Comparison of ENCODE assay signal across 8 cellular contexts in the genomic region with DNA sequence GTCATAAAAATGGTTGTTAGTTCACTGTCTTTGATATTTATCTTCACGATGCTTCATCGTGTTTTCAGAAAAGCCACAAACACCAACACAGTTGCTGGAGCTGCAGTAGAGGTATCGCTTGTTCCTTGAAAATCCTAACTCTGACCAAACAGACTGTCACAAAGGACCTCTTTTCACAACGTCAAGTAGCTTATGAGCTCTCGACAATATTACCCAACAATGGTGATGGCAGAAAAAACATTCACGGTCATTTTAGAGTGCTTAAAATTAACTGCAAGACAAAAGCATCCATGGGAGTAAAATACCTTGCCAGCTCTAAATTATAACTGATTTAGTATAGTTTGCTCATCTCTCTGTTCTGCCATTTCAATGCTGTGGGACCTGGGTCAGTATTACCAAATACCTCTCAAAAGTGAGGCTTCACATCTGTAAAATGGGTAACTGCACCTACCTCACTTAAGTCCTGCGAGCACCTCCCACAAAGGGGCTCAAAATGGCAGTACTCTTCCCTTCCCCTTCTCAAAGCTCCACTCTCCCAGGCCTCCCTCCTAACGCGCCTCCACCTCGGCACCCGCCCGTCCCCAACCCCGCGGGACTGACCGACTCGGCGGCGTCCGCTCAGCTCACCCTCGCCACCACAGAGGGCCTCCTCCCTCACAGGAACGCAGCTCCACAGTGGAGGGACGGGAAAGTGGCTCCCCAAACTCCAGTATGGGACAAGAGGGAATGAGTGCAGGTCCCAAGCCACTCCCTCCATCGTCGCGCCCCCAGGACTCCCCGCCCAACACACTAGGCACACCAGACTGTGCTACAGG. TPM values are rescaled to one million over a fixed set of nuclear protein-coding genes. Genes with fewer than 3 reads are reported as not detected.
A peak's percentile ranks its signal among the peaks of the same experiment; 100 is the strongest.
DNase-seq lines count a peak whose midpoint lies in the region; ATAC-seq and TF ChIP-seq lines count a peak whose summit lies in the region.

No MANE protein-coding gene starts in this region.

- peak overlapping the region; percentile 86 for H3K4me3 ChIP-seq in AG10803 (ENCODE audit: low read length)
- peak overlapping the region; percentile 62 for H3K4me3 ChIP-seq in RWPE2 (ENCODE audit: severe bottlenecking)
- H3K4me3 ChIP-seq in endodermal cell (ENCODE audit: low read length) = peak overlapping the region; percentile 100
- H3K4me3 ChIP-seq in vagina = peak overlapping the region; percentile 50 to 53

- H3K9me3 Mint-ChIP-seq in endodermal cell = peaks cover 8% of the 10 kb centered on the region
- H3K9me3 Mint-ChIP-seq in mesothelial cell of epicardium = peaks cover 12% of the 10 kb centered on the region

- intact Hi-C loops in vagina (cut with DNase I) = no loop called here

- TF ChIP-seq CTCF in AG10803 (conservative IDR thresholded peaks at IDR 0.05; ENCODE audit: low read length) (no peak), RWPE2 (IDR thresholded peaks at IDR 0.05; ENCODE audit: poor library complexity, severe bottlenecking) (no peak), endodermal cell (conservative IDR thresholded peaks at IDR 0.05) (no peak), mesothelial cell of epicardium (IDR thresholded peaks at IDR 0.05; ENCODE audit: unreplicated experiment) (no peak), vagina (IDR thresholded peaks at IDR 0.05) (no peak)

- H3K27ac ChIP-seq in RWPE2 (ENCODE audit: poor library complexity, severe bottlenecking) (peak overlapping the region; percentile 87), endodermal cell (ENCODE audit: low read depth, low read length) (peak overlapping the region; percentile 93), vagina (peak overlapping the region; percentile 51)

- H3K4me3 Mint-ChIP-seq in endodermal cell = peak overlapping the region; percentile 97
- H3K4me3 Mint-ChIP-seq in mesothelial cell of epicardium = peak overlapping the region; percentile 85

- WGBS in endodermal cell (ENCODE audit: insufficient coverage in 1 of 2, insufficient read length in 1 of 2), 2 experiments = 1% methylated on average over 12 to 26 of the region's 26 CpGs

- DNase-seq in AG10803 (ENCODE audit: low read depth) = peak; percentile 25
- peak; percentile 68 for DNase-seq in RWPE2 (ENCODE audit: low spot score)
- no peak for DNase-seq in endodermal cell
- DNase-seq in mesothelial cell of epicardium (ENCODE audit: low spot score in 2 of 2, unreplicated experiment in 2 of 2) = peak; percentile 34 to 69
- no peak for DNase-seq in vagina (ENCODE audit: extremely low spot score in 2 of 2)
- no peak for DNase-seq in NCI-H128 (lab: John Stamatoyannopoulos, UW; ENCODE audit: unreplicated experiment)

- peaks cover 25% of the 10 kb centered on the region for H3K36me3 Mint-ChIP-seq in endodermal cell (ENCODE audit: low read depth)
- peaks cover 10% of the 10 kb centered on the region for H3K36me3 Mint-ChIP-seq in mesothelial cell of epicardium

- H3K9ac ChIP-seq in endodermal cell (ENCODE audit: extremely low read depth, low read length, poor library complexity, severe bottlenecking) = peak overlapping the region; percentile 84

- H3K4me1 ChIP-seq in RWPE2 (ENCODE audit: insufficient read depth, poor library complexity, severe bottlenecking) (peaks cover 24% of the 10 kb centered on the region), endodermal cell (ENCODE audit: control insufficient read depth, insufficient read depth, low read length) (no peaks in the 10 kb centered on the region), vagina (peaks cover 14% of the 10 kb centered on the region)

- ATAC-seq in GM18870 (IDR thresholded peaks at IDR 0.05; ENCODE audit: unreplicated experiment) (peak; percentile 44), HG03103 (IDR thresholded peaks at IDR 0.05; ENCODE audit: low read depth, unreplicated experiment) (peak; percentile 38), RWPE2 (ENCODE audit: low read depth) (peak; percentile 62)

- H3K4me1 Mint-ChIP-seq in endodermal cell (peaks cover 6% of the 10 kb centered on the region), mesothelial cell of epicardium (peaks cover 24% of the 10 kb centered on the region)

- H3K27me3 Mint-ChIP-seq in endodermal cell (ENCODE audit: insufficient read depth) (peaks cover 34% of the 10 kb centered on the region), mesothelial cell of epicardium (ENCODE audit: low read depth) (peaks cover 5% of the 10 kb centered on the region)

- H3K27ac Mint-ChIP-seq in endodermal cell (peak overlapping the region; percentile 97), mesothelial cell of epicardium (peak overlapping the region; percentile 94)

- H3K9me3 ChIP-seq in RWPE2 (ENCODE audit: severe bottlenecking) = no peaks in the 10 kb centered on the region
- peaks cover 20% of the 10 kb centered on the region for H3K9me3 ChIP-seq in endodermal cell (ENCODE audit: control insufficient read depth, low read length)
- H3K9me3 ChIP-seq in vagina = no peaks in the 10 kb centered on the region

- TF ChIP-seq POLR2A in vagina (IDR thresholded peaks at IDR 0.05) = no peak

- H3K27me3 ChIP-seq in RWPE2 (ENCODE audit: insufficient read depth, poor library complexity, severe bottlenecking) (no peaks in the 10 kb centered on the region), endodermal cell (ENCODE audit: control insufficient read depth, insufficient read depth, low read length, poor library complexity, severe bottlenecking) (peaks cover 16% of the 10 kb centered on the region), vagina (no peaks in the 10 kb centered on the region)

- peaks cover 42% of the 10 kb centered on the region for H3K36me3 ChIP-seq in RWPE2 (ENCODE audit: low read depth)
- peaks cover 35% of the 10 kb centered on the region for H3K36me3 ChIP-seq in endodermal cell (ENCODE audit: control insufficient read depth, insufficient read depth, low read length)
- H3K36me3 ChIP-seq in vagina = no peaks in the 10 kb centered on the region

RNA-seq across cellular contexts. Expression of a gene that starts 0.5 kb away (rescaled TPM):
- total RNA-seq in endodermal cell (10 to 100 TPM; 32.7 to 33.1 TPM), mesothelial cell of epicardium (20.1 to 23.0 TPM (median 21.1 TPM) in 3 replicates), vagina (6.1 TPM)
- polyA plus RNA-seq in endodermal cell (2013, experiment 1 of 2) = 44.2 TPM
- polyA plus RNA-seq in endodermal cell (2013, experiment 2 of 2) = 43.3 TPM

RNA-seq across cellular contexts. Expression of a gene that starts 49.6 kb away (rescaled TPM):
- total RNA-seq in endodermal cell = 100 to 1,000 TPM in 1 of 2 donors, 10 to 100 TPM in 1; 97.5 to 139 TPM
- 180 TPM for polyA plus RNA-seq in endodermal cell (2013, experiment 1 of 2)
- 174 TPM for polyA plus RNA-seq in endodermal cell (2013, experiment 2 of 2)
- total RNA-seq in mesothelial cell of epicardium = 50.7 to 57.4 TPM (median 53.2 TPM) in 3 replicates
- total RNA-seq in vagina = 41.5 TPM

RNA-seq across cellular contexts. Expression of a gene that starts 50.0 kb away (rescaled TPM):
- total RNA-seq in endodermal cell (10 to 100 TPM; 35.0 to 40.6 TPM), mesothelial cell of epicardium (34.9 to 37.9 TPM (median 35.2 TPM) in 3 replicates), vagina (8.3 TPM)
- 39.7 TPM for polyA plus RNA-seq in endodermal cell (2013, experiment 1 of 2)
- 39.5 TPM for polyA plus RNA-seq in endodermal cell (2013, experiment 2 of 2)

Comparison
In these comparisons a context has a peak if more than half of its experiments do, and no peak if none do; other contexts are left out.
1. DNase-seq: peak in AG10803 (single experiment), RWPE2 (single experiment) and mesothelial cell of epicardium (2 of 2); none in endodermal cell (single experiment), vagina (0 of 2) and NCI-H128 (single experiment).
2. Peak in every context shown above with its lines, with median percentiles within 50 percentile points of each other: H3K4me3 ChIP-seq, ATAC-seq and H3K27ac ChIP-seq.